11 cellular contexts compared by ENCODE assay signal in the genomic region with DNA sequence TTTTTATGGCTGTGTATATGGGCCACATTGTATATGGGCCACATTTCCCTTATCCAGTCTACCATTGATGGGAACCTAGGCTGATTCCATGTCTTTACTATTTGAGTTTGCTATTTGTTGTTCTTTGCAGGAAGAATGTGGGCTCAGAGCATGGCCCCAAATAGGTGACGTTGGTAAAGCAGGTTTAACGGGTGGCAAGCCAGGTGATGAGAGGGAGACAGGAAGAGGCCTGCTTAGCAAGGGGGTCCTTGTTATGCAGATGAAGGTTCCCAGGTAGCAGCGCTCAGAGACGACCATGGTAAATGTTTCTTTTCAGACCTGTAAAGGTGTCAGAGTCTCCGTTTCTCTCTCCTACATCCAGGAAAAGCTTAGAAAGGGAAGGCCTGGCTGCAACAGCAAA. TPM values are rescaled to one million over a fixed set of nuclear protein-coding genes. Genes with fewer than 3 reads are reported as not detected.
DNase-seq lines count a peak whose midpoint lies in the region; FAIRE-seq and TF ChIP-seq lines count a peak whose summit lies in the region.
"Not testable (repeated sequence)": the region's sequence is repeated elsewhere in the genome, so short reads cannot be mapped to it uniquely, and the experiment has no call there.
"Had no signal": no experiment of that assay in that cellular context is flagged by ENCODE, and none has a peak within 500 bp of the region (broad histone marks: within the 10 kb centered on the region; RNA-seq: fewer than 3 reads in every experiment).

No MANE protein-coding gene starts in this region.

- WGBS in HUES64, result 7% methylated on average over 3 of the region's 5 CpGs
- WGBS in H1 (ENCODE audit: extremely low coverage in 1 of 2, insufficient coverage in 1 of 2, insufficient read length in 1 of 2, insufficient replicate concordance in 2 of 2, low coverage in 1 of 2, low lambda C conversion rate in 2 of 2, missing lambda C conversion rate in 1 of 2), 2 experiments, result 0% methylated on average over 2 of the region's 5 CpGs; no CpG with 5 or more reads in 1 of the 2 experiments
- no CpG with 5 or more reads among the region's 5 CpGs for WGBS in neuronal stem cell (ENCODE audit: extremely low coverage in 2 of 2, insufficient read length in 2 of 2, insufficient replicate concordance in 1 of 2), 2 donors

- not testable (repeated sequence) for H3K56ac ChIP-seq in H1 (replicated peaks; ENCODE audit: insufficient read length, low read depth, low read length)

- H3K23ac ChIP-seq in H1 (ENCODE audit: insufficient read length); neuronal stem cell (ENCODE audit: low read depth, low read length, poor library complexity): not testable (repeated sequence)

- not testable (repeated sequence) for H2BK20ac ChIP-seq in H1 (ENCODE audit: low read length)

- H3K27ac ChIP-seq in HUES64 (ENCODE audit: low read depth, low read length) (peak overlapping the region; percentile 94; the same call in 1 of the 2 replicates), H1 (ENCODE audit: low read depth, low read length) (peak overlapping the region; percentile 89)
- H3K27ac ChIP-seq in neuronal stem cell (replicated peaks; ENCODE audit: low read length), result not testable (repeated sequence)

- not testable (repeated sequence) for H2AK5ac ChIP-seq in H1 (ENCODE audit: low read depth, low read length); neuronal stem cell (ENCODE audit: low read depth, low read length)

- peak overlapping the region; percentile 61 to 91 for H3K4me2 ChIP-seq in H1 (ENCODE audit: insufficient read depth in 1 of 2, low read depth in 2 of 2, low read length in 2 of 2)
- H3K4me2 ChIP-seq in neuronal stem cell (ENCODE audit: insufficient read depth, low read length, poor library complexity, severe bottlenecking), result not testable (repeated sequence)

- peak overlapping the region; percentile 71; the same call in 1 of the 2 replicates for H3K9ac ChIP-seq in HUES64 (ENCODE audit: low read depth, low read length)
- peak overlapping the region in 2 of 4 experiments; percentile 0 to 50; a peak in 4 of 7 replicates for H3K9ac ChIP-seq in H1 (replicated peaks in 1 of 4; ENCODE audit: extremely low read depth in 1 of 4, low read depth in 3 of 4, low read length in 3 of 4)
- H3K9ac ChIP-seq in iPS-15b (ENCODE audit: low read depth, low read length), result peak overlapping the region; percentile 32
- H3K9ac ChIP-seq in neuronal stem cell (ENCODE audit: low read depth, low read length, poor library complexity), result not testable (repeated sequence)

- CTCF ChIA-PET in Caco-2 (lab: Charles Lee); H1 (lab: Charles Lee; ENCODE audit: partially characterized antibody): not testable (repeated sequence)

- H3K79me2 ChIP-seq in H1 (ENCODE audit: control insufficient read depth in 1 of 2, insufficient read depth in 2 of 2, low read length in 2 of 2), result not testable (repeated sequence)

- H2AFZ ChIP-seq in H1 (ENCODE audit: low read length), result not testable (repeated sequence)
- H2AFZ ChIP-seq in neuronal stem cell (ENCODE audit: low read length), result peak overlapping the region; percentile 69

- H3K9me3 ChIP-seq in Caco-2; HUES64 (ENCODE audit: insufficient read depth, low read depth, low read length); H1 (ENCODE audit: insufficient read depth in 2 of 2, low read depth in 1 of 2, low read length in 1 of 2); iPS-15b (ENCODE audit: control insufficient read depth, insufficient read depth, low read length); neuronal stem cell (replicated peaks in 1 of 2; ENCODE audit: control insufficient read depth in 2 of 2, insufficient read depth in 1 of 2, low read depth in 1 of 2, low read length in 2 of 2): not testable (repeated sequence)

- H3K9me3 Mint-ChIP-seq in Caco-2 (ENCODE audit: unreplicated experiment), result not testable (repeated sequence)

- POLR2A ChIA-PET in Caco-2 (lab: Charles Lee), result not testable (repeated sequence)
- POLR2A ChIA-PET in H1 (lab: Charles Lee; ENCODE audit: partially characterized antibody), result interaction anchor here (1.0 kb wide), 1 partner anchor 18 kb away, joined by 3 read pairs; no protein-coding TSS in a partner anchor

- H4K20me1 ChIP-seq in H1 (replicated peaks in 1 of 2; ENCODE audit: control insufficient read depth in 1 of 2, insufficient read depth in 2 of 2, low read length in 2 of 2), result not testable (repeated sequence)

- TF ChIP-seq RAD21 in H1 (IDR thresholded peaks at IDR 0.05 in 1 of 2, conservative IDR thresholded peaks at IDR 0.05 in 1 of 2; ENCODE audit: low read depth in 2 of 2, low read length in 2 of 2), result not testable (repeated sequence)

- not testable (repeated sequence) for H3K18ac ChIP-seq in H1 (ENCODE audit: extremely low read depth, low read length); neuronal stem cell (ENCODE audit: low read length)

- not testable (repeated sequence) for H3K36me3 Mint-ChIP-seq in Caco-2 (ENCODE audit: insufficient read depth, unreplicated experiment)

- H3K27me3 ChIP-seq in Caco-2 (replicated peaks; ENCODE audit: control insufficient read depth, insufficient read depth, low read length); H7 (ENCODE audit: control insufficient read depth, insufficient read depth, low read length); HUES64 (ENCODE audit: insufficient read depth, low read length); H1 (replicated peaks in 1 of 4; ENCODE audit: control insufficient read depth in 3 of 4, extremely low read depth in 1 of 4, insufficient read depth in 3 of 4, low read length in 3 of 4); iPS-15b (ENCODE audit: control insufficient read depth, insufficient read depth, low read length); neuronal stem cell (ENCODE audit: control insufficient read depth in 3 of 3, insufficient read depth in 3 of 3, low read depth in 1 of 3, low read length in 3 of 3): not testable (repeated sequence)

- not testable (repeated sequence) for TF ChIP-seq CTCF in Caco-2 (IDR thresholded peaks at IDR 0.05; ENCODE audit: insufficient read depth in 1 of 2, low read depth in 1 of 2, low read length in 1 of 2, severe bottlenecking in 1 of 2, unreplicated experiment in 1 of 2); H1 (IDR thresholded peaks at IDR 0.05; ENCODE audit: control extremely low read depth in 1 of 3, insufficient read depth in 1 of 3, low read depth in 1 of 3, low read length in 3 of 3)

- peak overlapping the region; percentile 90 for H4K5ac ChIP-seq in H1 (ENCODE audit: insufficient read length, low read depth, low read length)

- not testable (repeated sequence) for H2BK120ac ChIP-seq in H1 (replicated peaks; ENCODE audit: low read depth, low read length); neuronal stem cell (ENCODE audit: low read depth, low read length)

- not testable (repeated sequence) for H3K4me1 ChIP-seq in Caco-2; neuronal stem cell (ENCODE audit: control insufficient read depth in 2 of 2, insufficient read depth in 1 of 2, low read depth in 1 of 2, low read length in 2 of 2)
- H3K4me1 ChIP-seq in HUES64 (ENCODE audit: insufficient read depth, low read length) (peaks cover 11% of the 10 kb centered on the region), H1 (replicated peaks in 1 of 4; ENCODE audit: control insufficient read depth in 3 of 4, insufficient read depth in 4 of 4, low read length in 3 of 4) (peaks cover 0 to 13% (median 6%) of the 10 kb centered on the region in 4 experiments; a peak in 4 of 7 replicates), iPS-15b (ENCODE audit: control insufficient read depth, insufficient read depth, low read length) (peaks cover 25% of the 10 kb centered on the region)

- intact Hi-C loops in Caco-2 (cut with micrococcal nuclease; ENCODE audit: unreplicated experiment), result not testable (repeated sequence)

- H3K14ac ChIP-seq in H1 (ENCODE audit: insufficient read length); neuronal stem cell (ENCODE audit: low read length): not testable (repeated sequence)

- peak overlapping the region; percentile 65 for H4K91ac ChIP-seq in H1 (replicated peaks; ENCODE audit: insufficient read length, low read length)
- not testable (repeated sequence) for H4K91ac ChIP-seq in neuronal stem cell (ENCODE audit: low read depth, low read length, poor library complexity)

- not testable (repeated sequence) for H3K4me3 ChIP-seq in Caco-2 (ENCODE audit: low read depth, low read length); neuronal stem cell (ENCODE audit: low read length in 2 of 2)
- peak overlapping the region; percentile 25 for H3K4me3 ChIP-seq in H7 (ENCODE audit: insufficient read depth, low read depth, low read length)
- H3K4me3 ChIP-seq in HUES64 (ENCODE audit: low read length), result peak overlapping the region; percentile 49
- peak overlapping the region in 2 of 4 experiments; percentile 16 to 57; a peak in 2 of 8 replicates for H3K4me3 ChIP-seq in H1 (ENCODE audit: extremely low read depth in 1 of 4, insufficient read depth in 2 of 4, low read depth in 3 of 4, low read length in 4 of 4)
- H3K4me3 ChIP-seq in iPS-15b (ENCODE audit: low read depth, low read length), result peak overlapping the region; percentile 79

- not testable (repeated sequence) for H2BK15ac ChIP-seq in H1 (ENCODE audit: low read length); neuronal stem cell (ENCODE audit: low read length)

- TF ChIP-seq EP300 in H1 (IDR thresholded peaks at IDR 0.05; ENCODE audit: borderline replicate concordance in 1 of 2, low read depth in 2 of 2, low read length in 2 of 2), result not testable (repeated sequence)

- H4K8ac ChIP-seq in H1 (ENCODE audit: extremely low read depth, insufficient read depth, low read length); neuronal stem cell (ENCODE audit: low read depth, low read length): not testable (repeated sequence)

- TF ChIP-seq POLR2A in H1 (IDR thresholded peaks at IDR 0.05; ENCODE audit: control extremely low read depth in 1 of 2, low read depth in 2 of 2, low read length in 2 of 2), result not testable (repeated sequence)

- H3K4me1 Mint-ChIP-seq in Caco-2 (ENCODE audit: low read depth, unreplicated experiment), result not testable (repeated sequence)

- H3K4ac ChIP-seq in H1 (replicated peaks; ENCODE audit: insufficient read length, low read depth, low read length); neuronal stem cell (ENCODE audit: low read length): not testable (repeated sequence)

- peak overlapping the region; percentile 88; the same call in 1 of the 2 replicates for H2BK5ac ChIP-seq in H1 (ENCODE audit: low read depth, low read length)
- H2BK5ac ChIP-seq in neuronal stem cell (ENCODE audit: low read length), result not testable (repeated sequence)

- H3K79me1 ChIP-seq in H1 (ENCODE audit: low read depth, low read length); neuronal stem cell (ENCODE audit: low read depth, low read length): not testable (repeated sequence)

- not testable (repeated sequence) for H3K23me2 ChIP-seq in H1 (ENCODE audit: low read depth, low read length)

- not testable (repeated sequence) for DNase-seq in Caco-2; H7; H1 (ENCODE audit: low read depth in 1 of 2, low spot score in 2 of 2); neuronal stem cell (ENCODE audit: low spot score)
- DNase-seq in islet precursor cell, result peak; percentile 42

- not testable (repeated sequence) for H3K27me3 Mint-ChIP-seq in Caco-2 (ENCODE audit: insufficient read depth, unreplicated experiment)

- peak overlapping the region; percentile 57 for H3K27ac Mint-ChIP-seq in Caco-2 (ENCODE audit: unreplicated experiment)

- 0 out of 2 replicates have a peak overlapping the region, but pooled peaks have one; percentile 68 for H2BK12ac ChIP-seq in H1 (ENCODE audit: low read depth, low read length)
- not testable (repeated sequence) for H2BK12ac ChIP-seq in neuronal stem cell (ENCODE audit: low read length)

- FAIRE-seq in H1 (lab: Jason Lieb, UNC), result peak; percentile 100

- BruUV-seq in Caco-2 (replicated peaks; lab: Mats Ljungman, UMichigan), result not testable (repeated sequence)

- H3K4me3 Mint-ChIP-seq in Caco-2 (ENCODE audit: unreplicated experiment), result not testable (repeated sequence)

- not testable (repeated sequence) for H3K36me3 ChIP-seq in Caco-2 (ENCODE audit: control insufficient read depth, insufficient read depth, low read length); H7 (replicated peaks; ENCODE audit: control insufficient read depth, insufficient read depth, low read length); HUES64 (ENCODE audit: insufficient read depth, low read length); H1 (ENCODE audit: control insufficient read depth in 2 of 4, insufficient read depth in 4 of 4, low read length in 3 of 4); iPS-15b (ENCODE audit: control insufficient read depth, insufficient read depth, low read length); neuronal stem cell (replicated peaks in 1 of 2; ENCODE audit: control insufficient read depth in 2 of 2, insufficient read depth in 2 of 2, low read length in 2 of 2)

RNA-seq across cellular contexts. Expression of a gene that starts 28.8 kb away (rescaled TPM):
- 44.0 and 50.4 TPM in 2 replicates for total RNA-seq in Caco-2 (2022)
- 36.7 and 40.5 TPM in 2 replicates for total RNA-seq in H7 (2014; rRNA removed; shearing (Covaris generic))
- 42.5 TPM for polyA plus RNA-seq in HUES64 (2013, experiment 1 of 2)
- 35.1 TPM for polyA plus RNA-seq in HUES64 (2013, experiment 2 of 2)
- 65.3 and 65.4 TPM in 2 replicates for total RNA-seq in H1 (2021; fragmentation: NEBNext Ultra II Directional; extraction: Animal tissue kit (Norgen Biotek cat#: 25700))
- 52.8 and 63.7 TPM in 2 replicates for polyA plus RNA-seq in H1 (2011; rRNA removed)
- 60.6 TPM for polyA plus RNA-seq in H1 (2011; cell fraction: cytosol; rRNA removed)
- polyA plus RNA-seq in H1 (2011; cell fraction: nucleus; rRNA removed), result 54.9 TPM
- polyA plus RNA-seq in H1 (2012, experiment 1 of 2), result 49.3 to 58.7 TPM (median 56.4 TPM) in 4 replicates
- 26.6 TPM for polyA plus RNA-seq in H1 (2012, experiment 2 of 2)
- 29.1 TPM for polyA plus RNA-seq in H1 (2013, experiment 1 of 2)
- polyA plus RNA-seq in H1 (2013, experiment 2 of 2), result 29.7 TPM
- polyA minus RNA-seq in H1 (2011; rRNA and poly(A)+ RNA removed), result 78.1 and 104 TPM in 2 replicates
- 55.3 TPM for polyA minus RNA-seq in H1 (2011; cell fraction: cytosol; rRNA and poly(A)+ RNA removed)
- polyA minus RNA-seq in H1 (2011; cell fraction: nucleus; rRNA and poly(A)+ RNA removed), result 40.5 TPM
- 37.5 TPM for polyA plus RNA-seq in neuronal stem cell (2013, experiment 1 of 2)
- 34.3 TPM for polyA plus RNA-seq in neuronal stem cell (2013, experiment 2 of 2)
- total RNA-seq: CD8-positive, alpha-beta T cell had no signal

RNA-seq across cellular contexts. Expression of a gene that starts 48.1 kb away (rescaled TPM):
- total RNA-seq in Caco-2 (2022), result 1.2 and 1.3 TPM in 2 replicates
- 0.17 and 0.67 TPM in 2 replicates for total RNA-seq in H7 (2014; rRNA removed; shearing (Covaris generic))
- not detected for polyA plus RNA-seq in HUES64 (2013, experiment 1 of 2)
- polyA plus RNA-seq in HUES64 (2013, experiment 2 of 2), result not detected
- 0.31 and 0.78 TPM in 2 replicates for total RNA-seq in H1 (2021; fragmentation: NEBNext Ultra II Directional; extraction: Animal tissue kit (Norgen Biotek cat#: 25700))
- polyA plus RNA-seq in H1 (2011; rRNA removed), result 0.19 and 0.33 TPM in 2 replicates
- 0.57 TPM for polyA plus RNA-seq in H1 (2011; cell fraction: cytosol; rRNA removed)
- 0.23 TPM for polyA plus RNA-seq in H1 (2011; cell fraction: nucleus; rRNA removed)
- 0.22 to 0.42 TPM (median 0.31 TPM) in 4 replicates for polyA plus RNA-seq in H1 (2012, experiment 1 of 2)
- not detected for polyA plus RNA-seq in H1 (2012, experiment 2 of 2)
- 0.71 TPM for polyA plus RNA-seq in H1 (2013, experiment 1 of 2)
- 0.35 TPM for polyA plus RNA-seq in H1 (2013, experiment 2 of 2)
- polyA minus RNA-seq in H1 (2011; rRNA and poly(A)+ RNA removed), result 0.34 and 0.54 TPM in 2 replicates
- not detected for polyA minus RNA-seq in H1 (2011; cell fraction: cytosol; rRNA and poly(A)+ RNA removed)
- 0.40 TPM for polyA minus RNA-seq in H1 (2011; cell fraction: nucleus; rRNA and poly(A)+ RNA removed)
- not detected for polyA plus RNA-seq in neuronal stem cell (2013, experiment 1 of 2)
- polyA plus RNA-seq in neuronal stem cell (2013, experiment 2 of 2), result 0.03 TPM
- total RNA-seq: CD8-positive, alpha-beta T cell; K562 had no signal
- polyA plus RNA-seq: AG04450, IMR-90 had no signal
